Comparison of ENCODE assay signal across 22 cellular contexts in the genomic region with DNA sequence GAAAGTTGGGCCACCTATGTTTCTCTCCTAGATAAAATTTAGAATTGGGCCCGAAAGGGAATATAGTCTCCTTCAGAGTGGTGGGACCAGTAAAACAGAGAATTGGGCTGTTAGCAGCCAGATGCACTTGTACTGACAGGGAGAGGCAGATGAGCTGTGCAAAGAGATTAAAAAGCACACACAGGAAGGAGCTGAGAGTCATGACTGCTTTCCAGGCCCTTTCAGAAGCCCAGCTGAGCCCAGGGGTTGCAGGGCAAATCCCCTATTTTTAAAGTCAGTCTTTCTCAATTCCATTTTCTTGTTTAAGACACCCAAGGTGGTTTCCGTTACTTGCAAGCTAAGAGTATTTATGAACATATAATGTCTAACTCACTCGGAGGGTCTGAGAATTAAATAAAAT.
"Had no signal": no experiment of that assay in that cellular context is flagged by ENCODE, and none has a peak within 500 bp of the region (broad histone marks: within the 10 kb centered on the region; RNA-seq: fewer than 3 reads in every experiment).

No MANE protein-coding gene starts in this region.

- H3K4me3 ChIP-seq: colonic mucosa, esophagus squamous epithelium, gastrocnemius medialis, heart right ventricle, left lung, lower lobe of right lung, mucosa of descending colon had no signal

- DNase-seq: colonic mucosa; cortex of kidney; effector CD8-positive, alpha-beta T cell; effector memory CD8-positive, alpha-beta T cell; endodermal cell; erythroblast; esophagus squamous epithelium; foreskin fibroblast; foreskin melanocyte; gastrocnemius medialis; glutamatergic neuron; head of caudate nucleus; heart right ventricle; hippocampal formation; left cardiac atrium; left lung; left ventricle myocardium superior; lower lobe of right lung; mesenchymal stem cell; mucosa of descending colon; naive B cell had no signal

- H3K27me3 ChIP-seq: colonic mucosa, esophagus squamous epithelium, gastrocnemius medialis, heart right ventricle, left lung had no signal

- H3K4me1 ChIP-seq: colonic mucosa, esophagus squamous epithelium, gastrocnemius medialis, left lung, lower lobe of right lung had no signal

- H3K9me3 ChIP-seq: colonic mucosa, esophagus squamous epithelium, gastrocnemius medialis, heart right ventricle, left lung, lower lobe of right lung, mucosa of descending colon had no signal

- H3K36me3 ChIP-seq: colonic mucosa, esophagus squamous epithelium, gastrocnemius medialis, heart right ventricle, left lung, lower lobe of right lung had no signal

- H3K27ac ChIP-seq: colonic mucosa, epithelial cell of prostate, esophagus squamous epithelium, gastrocnemius medialis, heart right ventricle, left lung, lower lobe of right lung had no signal
